ENCODE assay signal across 26 cellular contexts in the genomic region with DNA sequence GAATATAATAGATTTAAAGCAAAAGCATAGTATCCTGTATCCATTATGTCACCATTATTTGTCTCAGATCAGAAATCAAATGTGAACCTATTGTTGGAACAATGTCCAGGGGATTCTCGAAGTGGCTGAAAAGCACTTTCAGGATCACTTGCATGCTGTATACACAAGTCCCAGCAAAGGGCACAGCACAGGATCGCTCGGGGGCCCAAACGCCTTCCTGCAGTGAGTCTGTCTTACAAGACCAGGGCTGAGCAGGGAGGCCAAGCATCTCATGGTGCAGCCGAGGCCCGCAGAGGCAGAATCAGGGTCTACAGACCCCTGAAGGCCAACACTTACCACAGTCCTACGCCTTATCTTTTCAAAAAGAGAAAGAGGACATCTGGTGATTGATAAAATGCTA.
A peak's percentile ranks its signal among the peaks of the same experiment; 100 is the strongest.
DNase-seq lines count a peak whose midpoint lies in the region; ATAC-seq and TF ChIP-seq lines count a peak whose summit lies in the region.
"Had no signal": no experiment of that assay in that cellular context is flagged by ENCODE, and none has a peak within 500 bp of the region (broad histone marks: within the 10 kb centered on the region; RNA-seq: fewer than 3 reads in every experiment).

No MANE protein-coding gene starts in this region.

- peaks cover 0 to 2% (median 2%) of the 10 kb centered on the region in 3 donors for H3K27me3 Mint-ChIP-seq in immature natural killer cell (ENCODE audit: low read depth in 3 of 3)
- H3K27me3 Mint-ChIP-seq: CD4-positive, alpha-beta memory T cell had no signal

- H3K14ac ChIP-seq in neuronal stem cell (ENCODE audit: low read length): no peak overlapping the region

- no peak overlapping the region for H3K23ac ChIP-seq in neuronal stem cell (ENCODE audit: low read depth, low read length, poor library complexity)

- 92 to 94% methylated on average over 7 of the region's 7 CpGs for WGBS in heart right ventricle, 2 donors
- WGBS in right cardiac atrium: 96% methylated on average over 7 of the region's 7 CpGs
- WGBS in neuronal stem cell (ENCODE audit: extremely low coverage in 2 of 2, insufficient read length in 2 of 2, insufficient replicate concordance in 1 of 2), 2 donors: no CpG with 5 or more reads among the region's 7 CpGs
- WGBS in transverse colon (ENCODE audit: low coverage in 1 of 2), 2 donors: 78 to 83% methylated on average over 3 to 7 of the region's 7 CpGs

- H2BK120ac ChIP-seq in neuronal stem cell (ENCODE audit: low read depth, low read length): no peak overlapping the region

- no peaks in the 10 kb centered on the region for H3K4me1 Mint-ChIP-seq in immature natural killer cell
- H3K4me1 Mint-ChIP-seq: CD4-positive, alpha-beta memory T cell had no signal

- H3K4me2 ChIP-seq in neuronal stem cell (ENCODE audit: insufficient read depth, low read length, poor library complexity, severe bottlenecking): no peak overlapping the region
- H3K4me2 ChIP-seq: GM23338, KMS-11 had no signal

- no peaks in the 10 kb centered on the region for H3K9me3 Mint-ChIP-seq in immature natural killer cell
- H3K9me3 Mint-ChIP-seq: activated naive CD8-positive, alpha-beta T cell treated with anti-CD3 and anti-CD28 coated beads for 36 hours; naive B cell had no signal

- intact Hi-C loops in heart right ventricle (cut with DNase I) (loop anchor here in 1 of 10 donors (5.0 kb wide), 1 partner anchor 83 kb away; no protein-coding TSS in a partner anchor), Right ventricle myocardium superior (cut with DNase I) (no loop called here), right cardiac atrium (cut with DNase I) (no loop called here), transverse colon (cut with DNase I; ENCODE audit: low total_unique reads) (no loop called here)

- TF ChIP-seq POLR2A in transverse colon (IDR thresholded peaks at IDR 0.05): no peak

- H3K9ac ChIP-seq in neuronal stem cell (ENCODE audit: low read depth, low read length, poor library complexity) (no peak overlapping the region), subcutaneous abdominal adipose tissue (ENCODE audit: low read length in 5 of 5) (no peak overlapping the region)
- H3K9ac ChIP-seq: KMS-11 had no signal

- H3K4me3 ChIP-seq in heart right ventricle (no peak overlapping the region), right cardiac atrium (ENCODE audit: low read length) (no peak overlapping the region), neuronal stem cell (ENCODE audit: low read length in 2 of 2) (no peak overlapping the region), subcutaneous abdominal adipose tissue (ENCODE audit: low read depth in 1 of 5, low read length in 5 of 5) (no peak overlapping the region), transverse colon (no peak overlapping the region)
- H3K4me3 ChIP-seq: ascending aorta, dorsolateral prefrontal cortex, GM23338, thoracic aorta had no signal

- no peak overlapping the region for H3K4me3 Mint-ChIP-seq in immature natural killer cell
- H3K4me3 Mint-ChIP-seq: activated naive CD8-positive, alpha-beta T cell treated with anti-CD3 and anti-CD28 coated beads for 36 hours; CD4-positive, alpha-beta memory T cell; GM23338; naive B cell had no signal

- peak overlapping the region; percentile 72 for H2AK5ac ChIP-seq in neuronal stem cell (ENCODE audit: low read depth, low read length)

- ATAC-seq in heart right ventricle: no peak
- ATAC-seq in Right ventricle myocardium superior (ENCODE audit: poor library complexity): no peak
- ATAC-seq in right cardiac atrium: no peak

- H3K9me3 ChIP-seq in heart right ventricle (no peaks in the 10 kb centered on the region), right cardiac atrium (ENCODE audit: control insufficient read depth, low read length) (no peaks in the 10 kb centered on the region), neuronal stem cell (replicated peaks in 1 of 2; ENCODE audit: control insufficient read depth in 2 of 2, insufficient read depth in 1 of 2, low read depth in 1 of 2, low read length in 2 of 2) (peaks cover 6 to 8% of the 10 kb centered on the region in 2 donors), subcutaneous abdominal adipose tissue (ENCODE audit: control insufficient read depth in 5 of 5, low read length in 5 of 5) (no peaks in the 10 kb centered on the region), transverse colon (no peaks in the 10 kb centered on the region)
- H3K9me3 ChIP-seq: ascending aorta, thoracic aorta had no signal

- no peak for DNase-seq in heart right ventricle
- no peak for DNase-seq in Right ventricle myocardium superior
- DNase-seq in right cardiac atrium: peak in 1 of 3 donors; percentile 3
- DNase-seq in neuronal stem cell (ENCODE audit: low spot score): no peak
- no peak for DNase-seq in middle frontal gyrus (ENCODE audit: extremely low spot score, low spot score)
- no peak for DNase-seq in immature natural killer cell
- DNase-seq in transverse colon: no peak
- DNase-seq: activated CD4-positive, alpha-beta T cell treated with anti-CD3 and anti-CD28 coated beads for 4 hours; activated effector memory CD4-positive, alpha-beta T cell treated with Interleukin-2 at 50 U/mL for 16 hours; activated naive CD8-positive, alpha-beta T cell treated with anti-CD3 and anti-CD28 coated beads for 36 hours; activated T-cell treated with anti-CD3 and anti-CD28 coated beads for 4 hours; CD4-positive, alpha-beta memory T cell; DMS 273 treated with DMSO at 0.1 percent for 48 hours; dorsolateral prefrontal cortex; kidney glomerular epithelial cell; mammary epithelial cell; naive B cell; NCI-H1436; NCI-H446 treated with DMSO at 0.1 percent for 48 hours; RPMI8226; stimulated activated naive CD4-positive, alpha-beta T cell treated with Interleukin-2 at 50 U/mL for 16 hours had no signal

- H3K4me1 ChIP-seq in heart right ventricle (peaks cover 9 to 52% (median 40%) of the 10 kb centered on the region in 9 donors), right cardiac atrium (ENCODE audit: control insufficient read depth, insufficient read depth, low read length) (peaks cover 26% of the 10 kb centered on the region), neuronal stem cell (ENCODE audit: control insufficient read depth in 2 of 2, insufficient read depth in 1 of 2, low read depth in 1 of 2, low read length in 2 of 2) (peaks cover 7 to 61% of the 10 kb centered on the region in 2 donors), subcutaneous abdominal adipose tissue (ENCODE audit: control insufficient read depth in 5 of 5, insufficient read depth in 5 of 5, low read length in 5 of 5) (peaks cover 2 to 60% (median 28%) of the 10 kb centered on the region in 5 donors), transverse colon (peaks cover 13 to 49% (median 21%) of the 10 kb centered on the region in 4 donors)

- in situ Hi-C loops in transverse colon (cut with MboI; ENCODE audit: low pct_ligation_motif_present in 1 of 4, low pct_unique_long_range_greater_than_20kb in 1 of 4, low sequenced_read_pairs in 3 of 4): no loop called here

- H3K27ac Mint-ChIP-seq in immature natural killer cell: no peak overlapping the region
- H3K27ac Mint-ChIP-seq: activated naive CD8-positive, alpha-beta T cell treated with anti-CD3 and anti-CD28 coated beads for 36 hours; CD4-positive, alpha-beta memory T cell; GM23338; naive B cell had no signal

- no peak for TF ChIP-seq CTCF in heart right ventricle (IDR thresholded peaks at IDR 0.05)
- no peak for TF ChIP-seq CTCF in transverse colon (IDR thresholded peaks at IDR 0.05)

- H2BK12ac ChIP-seq in neuronal stem cell (ENCODE audit: low read length): no peak overlapping the region

- no peak overlapping the region for H4K8ac ChIP-seq in neuronal stem cell (ENCODE audit: low read depth, low read length)

- H2BK5ac ChIP-seq in neuronal stem cell (ENCODE audit: low read length): peak overlapping the region; percentile 63

- peaks cover 19% of the 10 kb centered on the region for H3K79me1 ChIP-seq in neuronal stem cell (ENCODE audit: low read depth, low read length)

- no peaks in the 10 kb centered on the region for H3K36me3 Mint-ChIP-seq in immature natural killer cell
- H3K36me3 Mint-ChIP-seq: activated naive CD8-positive, alpha-beta T cell treated with anti-CD3 and anti-CD28 coated beads for 36 hours; CD4-positive, alpha-beta memory T cell; naive B cell had no signal

- H3K18ac ChIP-seq in neuronal stem cell (ENCODE audit: low read length): peak overlapping the region; percentile 83

- no peak for TF ChIP-seq EP300 in transverse colon (IDR thresholded peaks at IDR 0.05; ENCODE audit: low read depth)

- peak overlapping the region in 8 of 10 donors; percentile 52 to 82 (median 61) for H3K27ac ChIP-seq in heart right ventricle
- H3K27ac ChIP-seq in right cardiac atrium (ENCODE audit: low read length): peak overlapping the region; percentile 22
- peak overlapping the region; percentile 96 for H3K27ac ChIP-seq in neuronal stem cell (replicated peaks; ENCODE audit: low read length)
- peak overlapping the region; percentile 52 for H3K27ac ChIP-seq in subcutaneous abdominal adipose tissue (ENCODE audit: low read depth, low read length)
- H3K27ac ChIP-seq in transverse colon: no peak overlapping the region
- H3K27ac ChIP-seq: KMS-11, thoracic aorta had no signal

- H3K27me3 ChIP-seq in heart right ventricle: no peaks in the 10 kb centered on the region
- no peaks in the 10 kb centered on the region for H3K27me3 ChIP-seq in right cardiac atrium (ENCODE audit: control insufficient read depth, insufficient read depth)
- H3K27me3 ChIP-seq in neuronal stem cell (ENCODE audit: control insufficient read depth in 3 of 3, insufficient read depth in 3 of 3, low read depth in 1 of 3, low read length in 3 of 3): no peaks in the 10 kb centered on the region
- no peaks in the 10 kb centered on the region for H3K27me3 ChIP-seq in subcutaneous abdominal adipose tissue (ENCODE audit: control insufficient read depth in 5 of 5, insufficient read depth in 4 of 5, low read length in 5 of 5)
- no peaks in the 10 kb centered on the region for H3K27me3 ChIP-seq in transverse colon
- H3K27me3 ChIP-seq: ascending aorta had no signal

- H2BK15ac ChIP-seq in neuronal stem cell (ENCODE audit: low read length): no peak overlapping the region

- no peak overlapping the region for H2AFZ ChIP-seq in neuronal stem cell (ENCODE audit: low read length)
- H2AFZ ChIP-seq: GM23338 had no signal

- H3K4ac ChIP-seq in neuronal stem cell (ENCODE audit: low read length): no peak overlapping the region

- H4K91ac ChIP-seq in neuronal stem cell (ENCODE audit: low read depth, low read length, poor library complexity): peak overlapping the region; percentile 92

- no peaks in the 10 kb centered on the region for H3K36me3 ChIP-seq in heart right ventricle
- H3K36me3 ChIP-seq in neuronal stem cell (replicated peaks in 1 of 2; ENCODE audit: control insufficient read depth in 2 of 2, insufficient read depth in 2 of 2, low read length in 2 of 2): peaks cover 0 to 4% of the 10 kb centered on the region in 2 donors
- H3K36me3 ChIP-seq in subcutaneous abdominal adipose tissue (ENCODE audit: control insufficient read depth in 5 of 5, insufficient read depth in 5 of 5, low read length in 5 of 5): peaks cover 0 to 7% (median 0%) of the 10 kb centered on the region in 5 donors
- H3K36me3 ChIP-seq in transverse colon: no peaks in the 10 kb centered on the region
- H3K36me3 ChIP-seq: ascending aorta, thoracic aorta had no signal

Comparison
In these comparisons a context has a peak if more than half of its experiments do, and no peak if none do; other contexts are left out.
1. H3K27ac ChIP-seq: peak in heart right ventricle (8 of 10), right cardiac atrium (single experiment), neuronal stem cell (single experiment) and subcutaneous abdominal adipose tissue (single experiment); none in transverse colon (0 of 4).